ENCODE assay signal across 13 cellular contexts in genomic region chr5:59532979-59533729, GRCh38.
DNase-seq lines count a peak whose midpoint lies in the region; ATAC-seq lines count a peak whose summit lies in the region.
"Had no signal": no experiment of that assay in that cellular context is flagged by ENCODE, and none has a peak within 500 bp of the region (broad histone marks: within the 10 kb centered on the region; RNA-seq: fewer than 3 reads in every experiment).

No MANE protein-coding gene starts in this region.

- in situ Hi-C loops in SK-MEL-5 (cut with HindIII; ENCODE audit: low pct_unique_long_range_greater_than_20kb, low sequenced_read_pairs): no loop called here

- peak; percentile 26 for DNase-seq in COLO829 (ENCODE audit: low spot score)
- peak; percentile 59 for DNase-seq in SK-MEL-5 (ENCODE audit: low read depth, low spot score)
- DNase-seq in foreskin melanocyte: peak; percentile 83
- DNase-seq in pons (ENCODE audit: low spot score): peak; percentile 73
- DNase-seq in NCI-H1694 treated with DMSO at 0.1 percent for 48 hours (lab: John Stamatoyannopoulos, UW): no peak
- DNase-seq in UCSD-AML1 (lab: John Stamatoyannopoulos, UW; ENCODE audit: unreplicated experiment): no peak
- DNase-seq in NCI-H2081 (lab: John Stamatoyannopoulos, UW): no peak
- DNase-seq: C1 segment of cervical spinal cord; CD4-positive, alpha-beta T cell; DMS79 had no signal

- no peak for ATAC-seq in HG02870 (IDR thresholded peaks at IDR 0.05; ENCODE audit: unreplicated experiment)
- ATAC-seq: GM12878, HCT116 had no signal

Comparison
In these comparisons a context has a peak if more than half of its experiments do, and no peak if none do; other contexts are left out.
1. DNase-seq: peak in COLO829 (single experiment), SK-MEL-5 (single experiment), foreskin melanocyte (single experiment) and pons (single experiment); none in NCI-H1694 treated with DMSO at 0.1 percent for 48 hours (single experiment), UCSD-AML1 (single experiment) and NCI-H2081 (0 of 2).